ENCODE assay signal across 1 cellular context in genomic region chr9:134376386-134377142, GRCh38.
TF ChIP-seq lines count a peak whose summit lies in the region.

No MANE protein-coding gene starts in this region.

TF ChIP-seq in H1, 55 proteins besides CTCF, POLR2A, EP300 and RAD21:
- TF ChIP-seq GTF2F1 (IDR thresholded peaks at IDR 0.05; ENCODE audit: borderline replicate concordance, low read depth, low read length) (no peak), CBX8 (IDR thresholded peaks at IDR 0.05; ENCODE audit: borderline replicate concordance, low read depth, low read length) (no peak), KDM4A (IDR thresholded peaks at IDR 0.05; ENCODE audit: low read depth, low read length, severe bottlenecking) (no peak), ASH2L (IDR thresholded peaks at IDR 0.05; ENCODE audit: low read length) (no peak), SUZ12 (IDR thresholded peaks at IDR 0.05; ENCODE audit: low read length) (no peak), E2F6 (IDR thresholded peaks at IDR 0.05) (no peak), RXRA (IDR thresholded peaks at IDR 0.05; ENCODE audit: insufficient read depth, low read depth, low read length) (no peak), TCF12 (IDR thresholded peaks at IDR 0.05; ENCODE audit: low read depth, low read length) (no peak), MAFK (IDR thresholded peaks at IDR 0.05; ENCODE audit: low read depth, low read length) (no peak), ATF2 (IDR thresholded peaks at IDR 0.05; ENCODE audit: low read length) (no peak), EGR1 (IDR thresholded peaks at IDR 0.05; ENCODE audit: borderline replicate concordance, low read depth, low read length) (no peak)
